Comparison of ENCODE assay signal across 1 cellular context in genomic region chr17:81583589-81584337, GRCh38.
TF ChIP-seq lines count a peak whose summit lies in the region.

No MANE protein-coding gene starts in this region.

TF ChIP-seq in HEK293, 187 proteins besides CTCF, POLR2A, EP300 and RAD21 (continued from another document):
- TF ChIP-seq HIC1 (tag by site-specific recombination; IDR thresholded peaks at IDR 0.05) (peak; percentile 88), ZBTB21 (tag by site-specific recombination; IDR thresholded peaks at IDR 0.05) (peak; percentile 78), KLF7 (tag by site-specific recombination; IDR thresholded peaks at IDR 0.05; ENCODE audit: borderline replicate concordance) (peak; percentile 86; the same call in 1 of the 2 replicates), ZNF701 (tag by site-specific recombination; IDR thresholded peaks at IDR 0.05) (no peak), BCL6B (tag by site-specific recombination; IDR thresholded peaks at IDR 0.05) (peak; percentile 99), ZSCAN4 (tag by site-specific recombination; IDR thresholded peaks at IDR 0.05) (peak; percentile 39), ZNF585B (tag by site-specific recombination; IDR thresholded peaks at IDR 0.05) (no peak), ZNF341 (tag by site-specific recombination; IDR thresholded peaks at IDR 0.05; ENCODE audit: low read depth) (peak; percentile 80), ZNF629 (tag by site-specific recombination; IDR thresholded peaks at IDR 0.05) (peak; percentile 90), SCRT2 (tag by site-specific recombination; IDR thresholded peaks at IDR 0.05) (peak; percentile 48; the same call in 1 of the 2 replicates), KLF1 (tag by site-specific recombination; IDR thresholded peaks at IDR 0.05) (peak; percentile 25; the same call in 1 of the 2 replicates), ZNF16 (tag by site-specific recombination; IDR thresholded peaks at IDR 0.05; ENCODE audit: low read depth) (no peak), ZNF48 (tag by site-specific recombination; IDR thresholded peaks at IDR 0.05) (no peak), ZEB2 (tag by site-specific recombination; IDR thresholded peaks at IDR 0.05) (peak; percentile 89), ZNF488 (tag by site-specific recombination; IDR thresholded peaks at IDR 0.05) (peak; percentile 91)
